Comparison of ENCODE assay signal across 1 cellular context in the genomic region with DNA sequence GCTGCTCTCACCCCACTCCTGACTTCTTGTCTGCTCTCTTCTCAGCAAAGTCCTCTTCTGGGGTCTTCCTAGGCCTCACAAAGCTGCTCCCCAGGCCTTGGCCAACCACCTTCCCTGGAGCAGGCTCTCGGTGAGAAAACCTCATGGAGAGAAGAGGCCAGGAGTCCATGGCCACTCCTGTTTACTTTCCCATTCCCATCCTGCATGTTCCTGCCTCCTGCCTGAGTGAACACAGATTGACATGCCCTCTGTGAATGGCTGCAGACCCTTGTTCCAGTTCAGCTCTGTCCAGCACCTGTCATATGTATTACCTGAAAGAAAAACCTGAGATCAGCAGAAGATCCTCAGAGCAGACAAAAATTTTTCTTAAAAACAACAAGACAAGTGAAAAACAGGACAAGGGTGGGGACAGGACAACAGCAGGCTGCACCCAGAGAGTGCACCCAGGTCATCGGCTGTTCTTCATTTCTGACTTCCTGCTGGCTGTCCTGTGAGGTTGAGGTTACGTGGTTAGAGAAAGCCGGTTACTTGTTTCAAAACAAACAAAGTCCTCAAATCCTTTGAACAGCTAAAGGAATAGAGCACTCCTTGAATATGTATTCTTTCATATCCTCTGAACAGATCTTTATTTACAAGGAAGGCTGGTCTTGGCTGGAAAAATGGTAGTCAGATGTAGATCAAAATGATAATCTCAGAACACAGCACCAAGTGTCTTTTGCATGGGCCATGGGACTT.
TF ChIP-seq lines count a peak whose summit lies in the region.

No MANE protein-coding gene starts in this region.

TF ChIP-seq in Ishikawa, 13 proteins besides CTCF, POLR2A, EP300 and RAD21 (continued from another document):
- TF ChIP-seq REST (IDR thresholded peaks at IDR 0.05; ENCODE audit: low read depth): peak; percentile 40; the same call in 1 of the 2 replicates
